20 cellular contexts compared by ENCODE assay signal in genomic region chr14:34124585-34124984, GRCh38.
DNase-seq lines count a peak whose midpoint lies in the region; ATAC-seq and TF ChIP-seq lines count a peak whose summit lies in the region.
"Had no signal": no experiment of that assay in that cellular context is flagged by ENCODE, and none has a peak within 500 bp of the region (broad histone marks: within the 10 kb centered on the region; RNA-seq: fewer than 3 reads in every experiment).

No MANE protein-coding gene starts in this region.

- TF ChIP-seq POLR2A in thyroid gland (IDR thresholded peaks at IDR 0.05) (no peak), body of pancreas (IDR thresholded peaks at IDR 0.05) (no peak)

- in situ Hi-C loops in GM23248 (cut with MboI) = no loop called here

- no peak overlapping the region for H2AFZ ChIP-seq in GM23248

- H3K27ac ChIP-seq in GM23248 (no peak overlapping the region), left lung (no peak overlapping the region), thyroid gland (no peak overlapping the region), body of pancreas (no peak overlapping the region)
- H3K27ac ChIP-seq: BLaER1 treated with 17β-estradiol and CSF1 and Interleukin-3, amounts not matched to agents 10 nM and 100 nM; C4-2B had no signal

- H3K9me2 ChIP-seq in GM23248 (ENCODE audit: insufficient read depth) = no peaks in the 10 kb centered on the region

- H3K36me3 ChIP-seq in GM23248 (ENCODE audit: low read depth) = no peaks in the 10 kb centered on the region
- no peaks in the 10 kb centered on the region for H3K36me3 ChIP-seq in left lung
- H3K36me3 ChIP-seq in thyroid gland = no peaks in the 10 kb centered on the region
- H3K36me3 ChIP-seq in body of pancreas (replicated peaks in 1 of 2; ENCODE audit: insufficient read depth in 1 of 2, low read depth in 2 of 2) = no peaks in the 10 kb centered on the region
- H3K36me3 ChIP-seq: BLaER1 treated with 17β-estradiol and CSF1 and Interleukin-3, amounts not matched to agents 10 nM and 100 nM had no signal

- H3K9me3 ChIP-seq in GM23248 (ENCODE audit: low read depth) (no peaks in the 10 kb centered on the region), left lung (no peaks in the 10 kb centered on the region), thyroid gland (no peaks in the 10 kb centered on the region), body of pancreas (no peaks in the 10 kb centered on the region)
- H3K9me3 ChIP-seq: BLaER1 treated with 17β-estradiol and CSF1 and Interleukin-3, amounts not matched to agents 10 nM and 100 nM; Caco-2 had no signal

- H3K27me3 ChIP-seq in GM23248 (replicated peaks; ENCODE audit: insufficient read depth) (peaks cover 9% of the 10 kb centered on the region), left lung (peaks cover 8 to 82% of the 10 kb centered on the region in 2 donors), thyroid gland (no peaks in the 10 kb centered on the region), body of pancreas (no peaks in the 10 kb centered on the region)

- H3K4me3 ChIP-seq in GM23248 (no peak overlapping the region), left lung (no peak overlapping the region), thyroid gland (replicated peaks in 1 of 3) (no peak overlapping the region), body of pancreas (no peak overlapping the region)
- H3K4me3 ChIP-seq: BLaER1 treated with 17β-estradiol and CSF1 and Interleukin-3, amounts not matched to agents 10 nM and 100 nM; GM12878 had no signal

- ATAC-seq in left lung = peak; percentile 89
- ATAC-seq in GM18517 (IDR thresholded peaks at IDR 0.05; ENCODE audit: unreplicated experiment) = no peak
- no peak for ATAC-seq in body of pancreas
- ATAC-seq: CD8-positive, alpha-beta T cell; GM12878 had no signal

- H3K4me1 ChIP-seq in GM23248 (ENCODE audit: insufficient read depth) (no peaks in the 10 kb centered on the region), left lung (no peaks in the 10 kb centered on the region), thyroid gland (peaks cover 3 to 6% of the 10 kb centered on the region in 2 donors), body of pancreas (no peaks in the 10 kb centered on the region)

- DNase-seq in GM23248 (peak; percentile 27), left lung (no peak), thyroid gland (peak; percentile 12 to 33), NCI-H774 (lab: John Stamatoyannopoulos, UW) (no peak), body of pancreas (no peak)
- DNase-seq in stimulated activated CD4-positive, alpha-beta T cell treated with anti-CD3 and anti-CD28 coated beads, Interleukin-2, amount 100 ng/mL, for 24 hours = no peak
- DNase-seq: 8988T; ACHN; AML-193; Caco-2; Calu3; CD4-positive, alpha-beta T cell; CD8-positive, alpha-beta T cell; DMS79 treated with DMSO at 0.1 percent for 48 hours; EL; GDM1 had no signal

- H4K20me1 ChIP-seq in GM23248 (ENCODE audit: insufficient read depth) = no peaks in the 10 kb centered on the region
- H4K20me1 ChIP-seq: BLaER1 treated with 17β-estradiol and CSF1 and Interleukin-3, amounts not matched to agents 10 nM and 100 nM had no signal

- no peaks in the 10 kb centered on the region for H3F3A ChIP-seq in GM23248 (ENCODE audit: insufficient read depth)

- 30 to 33% methylated on average over 4 of the region's 4 CpGs for WGBS in GM23248 (ENCODE audit: low coverage in 1 of 2, low lambda C conversion rate in 2 of 2, missing lambda C conversion rate in 2 of 2), 2 experiments
- 27 to 49% methylated on average over 4 of the region's 4 CpGs for WGBS in thyroid gland, 2 donors
- WGBS in body of pancreas, 2 donors = 65 to 68% methylated on average over 4 of the region's 4 CpGs

- no peaks in the 10 kb centered on the region for H3K79me2 ChIP-seq in GM23248 (ENCODE audit: insufficient read depth)

- no peak overlapping the region for H3K4me2 ChIP-seq in GM23248 (ENCODE audit: unreplicated experiment)
- H3K4me2 ChIP-seq: BLaER1 treated with 17β-estradiol and CSF1 and Interleukin-3, amounts not matched to agents 10 nM and 100 nM had no signal

- TF ChIP-seq CTCF in left lung (IDR thresholded peaks at IDR 0.05) = no peak
- no peak for TF ChIP-seq CTCF in thyroid gland (IDR thresholded peaks at IDR 0.05)
- TF ChIP-seq CTCF in body of pancreas (IDR thresholded peaks at IDR 0.05) = no peak

- intact Hi-C loops in left lung (cut with DNase I) = loop anchor here in 1 of 2 donors (10.0 kb wide), 1 partner anchor 100 kb away; no protein-coding TSS in a partner anchor
- intact Hi-C loops in thyroid gland (cut with DNase I) = no loop called here
- intact Hi-C loops in body of pancreas (cut with DNase I) = no loop called here

- no peak overlapping the region for H3K9ac ChIP-seq in GM23248
- H3K9ac ChIP-seq: BLaER1 treated with 17β-estradiol and CSF1 and Interleukin-3, amounts not matched to agents 10 nM and 100 nM had no signal

Comparison
In these comparisons a context has a peak if more than half of its experiments do, and no peak if none do; other contexts are left out.
1. DNase-seq: peak in GM23248 (single experiment) and thyroid gland (2 of 2); none in left lung (0 of 2), stimulated activated CD4-positive, alpha-beta T cell treated with anti-CD3 and anti-CD28 coated beads, Interleukin-2, amount 100 ng/mL, for 24 hours (0 of 2), NCI-H774 (single experiment) and body of pancreas (0 of 4).